ENCODE assay signal across 27 cellular contexts in the genomic region with DNA sequence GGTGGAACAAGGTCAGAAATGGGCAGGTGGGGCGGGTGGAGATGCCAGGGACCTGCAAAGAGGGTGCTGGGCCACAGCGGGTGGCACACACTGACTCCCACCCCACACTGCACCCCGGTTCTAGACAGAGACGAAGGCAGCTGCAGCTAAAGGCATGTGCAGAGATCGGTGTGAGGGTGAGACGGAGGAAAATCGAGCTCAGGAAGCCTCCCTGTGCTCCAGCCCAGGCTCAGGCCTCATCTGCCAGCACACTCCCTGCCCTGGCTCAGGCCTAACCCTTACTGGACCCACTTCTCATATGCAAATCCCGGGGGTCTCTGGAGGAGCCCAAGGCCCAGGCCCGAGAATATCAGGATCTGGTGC.
"Had no signal": no experiment of that assay in that cellular context is flagged by ENCODE, and none has a peak within 500 bp of the region (broad histone marks: within the 10 kb centered on the region; RNA-seq: fewer than 3 reads in every experiment).

No MANE protein-coding gene starts in this region.

- H3K4me2 ChIP-seq: neural progenitor cell, smooth muscle cell had no signal

- H3K4me3 Mint-ChIP-seq: mesothelial cell of epicardium; naive B cell; natural killer cell; nephron progenitor cell; neural progenitor cell; stimulated activated memory B cell treated with anti-CD40 and anti-IgM and Interleukin-4, amounts not matched to agents 10 μg/mL and 1 μg/mL and 100 μg/mL, for 72 hours; stimulated activated naive CD8-positive, alpha-beta T cell treated with anti-CD3 and anti-CD28 coated beads, Interleukin-15, amount 100 ng/mL, for 72 hours had no signal

- DNase-seq: hippocampal formation; left colon; mesendoderm; naive B cell; natural killer cell; nephron progenitor cell; stimulated activated CD4-positive, alpha-beta T cell treated with anti-CD3 and anti-CD28 coated beads, Interleukin-1b, Interleukin-23, amount 100 ng/mL, for 48 hours; stimulated activated CD4-positive, alpha-beta T cell treated with anti-CD3 and anti-CD28 coated beads, Interleukin-2, amount 100 ng/mL, for 48 hours; stimulated activated CD4-positive, alpha-beta T cell treated with anti-CD3 and anti-CD28 coated beads, Interleukin-4, amount 100 ng/mL, for 4 hours; stimulated activated CD8-positive, alpha-beta memory T cell treated with anti-CD3 and anti-CD28 coated beads, Interleukin-4, amount 100 ng/mL, for 48 hours; stimulated activated naive CD4-positive, alpha-beta T cell treated with Interleukin-2 at 50 U/mL for 16 hours; stimulated activated naive CD8-positive, alpha-beta T cell treated with anti-CD3 and anti-CD28 coated beads, Interleukin-15, amount 100 ng/mL, for 72 hours; substantia nigra; testis; thyroid gland; transverse colon had no signal

- H3K27ac Mint-ChIP-seq: mesothelial cell of epicardium; naive B cell; natural killer cell; nephron progenitor cell; neural progenitor cell; stimulated activated memory B cell treated with anti-CD40 and anti-IgM and Interleukin-4, amounts not matched to agents 10 μg/mL and 1 μg/mL and 100 μg/mL, for 72 hours had no signal

- H3K36me3 Mint-ChIP-seq: mesothelial cell of epicardium; naive B cell; natural killer cell; neural progenitor cell; stimulated activated memory B cell treated with anti-CD40 and anti-IgM and Interleukin-4, amounts not matched to agents 10 μg/mL and 1 μg/mL and 100 μg/mL, for 72 hours had no signal

- H3K27me3 ChIP-seq: neural progenitor cell, right atrium auricular region, testis, thyroid gland, upper lobe of left lung, vagina had no signal

- H3K9ac ChIP-seq: neural progenitor cell, parathyroid adenoma had no signal

- H2AFZ ChIP-seq: neural progenitor cell, parathyroid adenoma had no signal

- ATAC-seq: left colon; left lung; natural killer cell; right lobe of liver; stimulated activated memory B cell treated with anti-CD40 and anti-IgM and Interleukin-4, amounts not matched to agents 10 μg/mL and 1 μg/mL and 100 μg/mL, for 72 hours; stimulated activated naive CD8-positive, alpha-beta T cell treated with anti-CD3 and anti-CD28 coated beads, Interleukin-15, amount 100 ng/mL, for 72 hours had no signal

- H3K4me1 ChIP-seq: left lung, neural progenitor cell, parathyroid adenoma, right atrium auricular region, right lobe of liver, testis, thyroid gland, transverse colon, upper lobe of left lung, vagina had no signal

- H3K36me3 ChIP-seq: left lung, neural progenitor cell, right atrium auricular region, right lobe of liver, thyroid gland, transverse colon, upper lobe of left lung, vagina had no signal

- H3K9me3 ChIP-seq: left lung, right atrium auricular region, right lobe of liver, testis, thyroid gland, transverse colon, upper lobe of left lung, vagina had no signal

- H3K4me1 Mint-ChIP-seq: naive B cell; natural killer cell; stimulated activated memory B cell treated with anti-CD40 and anti-IgM and Interleukin-4, amounts not matched to agents 10 μg/mL and 1 μg/mL and 100 μg/mL, for 72 hours; stimulated activated naive CD8-positive, alpha-beta T cell treated with anti-CD3 and anti-CD28 coated beads, Interleukin-15, amount 100 ng/mL, for 72 hours had no signal

- H3K27ac ChIP-seq: left lung, neural progenitor cell, parathyroid adenoma, right atrium auricular region, right lobe of liver, testis, thyroid gland, transverse colon, upper lobe of left lung, vagina had no signal

- H3K4me3 ChIP-seq: left lung, lung, neural progenitor cell, right atrium auricular region, right lobe of liver, smooth muscle cell, testis, thyroid gland, transverse colon, upper lobe of left lung, vagina had no signal

- H3K9me3 Mint-ChIP-seq: mesothelial cell of epicardium; naive B cell; natural killer cell; nephron progenitor cell; neural progenitor cell; stimulated activated memory B cell treated with anti-CD40 and anti-IgM and Interleukin-4, amounts not matched to agents 10 μg/mL and 1 μg/mL and 100 μg/mL, for 72 hours; stimulated activated naive CD8-positive, alpha-beta T cell treated with anti-CD3 and anti-CD28 coated beads, Interleukin-15, amount 100 ng/mL, for 72 hours had no signal
